ENCODE assay signal across 2 cellular contexts in genomic region chr4:169008478-169008877, GRCh38.
TF ChIP-seq lines count a peak whose summit lies in the region.

No MANE protein-coding gene starts in this region.

TF ChIP-seq in HEK293, 187 proteins besides CTCF, POLR2A, EP300 and RAD21 (continued from another document):
- TF ChIP-seq TSHZ1 (tag by site-specific recombination; IDR thresholded peaks at IDR 0.05; ENCODE audit: borderline replicate concordance) (no peak), ZNF114 (tag by site-specific recombination; IDR thresholded peaks at IDR 0.05) (no peak), REST (tag by site-specific recombination; IDR thresholded peaks at IDR 0.05) (no peak), ZNF221 (tag by site-specific recombination; IDR thresholded peaks at IDR 0.05; ENCODE audit: borderline replicate concordance) (no peak), ZNF37A (tag by site-specific recombination; IDR thresholded peaks at IDR 0.05) (no peak)

TF ChIP-seq in GM12878, 131 proteins besides CTCF, POLR2A, EP300 and RAD21 (continued from another document):
- TF ChIP-seq CUX1 (IDR thresholded peaks at IDR 0.05; ENCODE audit: insufficient replicate concordance, low read depth, low read length) (no peak), PRDM15 (CRISPR knock-in tag; IDR thresholded peaks at IDR 0.05) (no peak)
